2 cellular contexts compared by ENCODE assay signal in genomic region chr15:70799667-70800450, GRCh38.
TF ChIP-seq lines count a peak whose summit lies in the region.

No MANE protein-coding gene starts in this region.

TF ChIP-seq in IMR-90, 13 proteins besides CTCF, POLR2A, EP300 and RAD21:
- TF ChIP-seq BHLHE40 (IDR thresholded peaks at IDR 0.05; ENCODE audit: low read depth, low read length) = peak; percentile 22; the same call in 1 of the 2 replicates
- TF ChIP-seq, protein P1, sequence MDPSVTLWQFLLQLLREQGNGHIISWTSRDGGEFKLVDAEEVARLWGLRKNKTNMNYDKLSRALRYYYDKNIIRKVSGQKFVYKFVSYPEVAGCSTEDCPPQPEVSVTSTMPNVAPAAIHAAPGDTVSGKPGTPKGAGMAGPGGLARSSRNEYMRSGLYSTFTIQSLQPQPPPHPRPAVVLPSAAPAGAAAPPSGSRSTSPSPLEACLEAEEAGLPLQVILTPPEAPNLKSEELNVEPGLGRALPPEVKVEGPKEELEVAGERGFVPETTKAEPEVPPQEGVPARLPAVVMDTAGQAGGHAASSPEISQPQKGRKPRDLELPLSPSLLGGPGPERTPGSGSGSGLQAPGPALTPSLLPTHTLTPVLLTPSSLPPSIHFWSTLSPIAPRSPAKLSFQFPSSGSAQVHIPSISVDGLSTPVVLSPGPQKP (IDR thresholded peaks at IDR 0.05; ENCODE audit: borderline replicate concordance, low read depth, low read length) = no peak
- TF ChIP-seq CEBPB (IDR thresholded peaks at IDR 0.05; ENCODE audit: low read depth, low read length) = peak; percentile 81
- peak; percentile 50; the same call in 1 of the 2 replicates for TF ChIP-seq MAZ (IDR thresholded peaks at IDR 0.05; ENCODE audit: borderline replicate concordance, low read depth, low read length)
- TF ChIP-seq MAFK (IDR thresholded peaks at IDR 0.05; ENCODE audit: low read depth, low read length) = no peak; the same call in 1 of the 2 replicates
- peak; percentile 93 for TF ChIP-seq RCOR1 (IDR thresholded peaks at IDR 0.05; ENCODE audit: insufficient replicate concordance, low read length)
- TF ChIP-seq NFE2L2 (IDR thresholded peaks at IDR 0.05; ENCODE audit: low read depth, low read length) = no peak
- no peak for TF ChIP-seq MXI1 (IDR thresholded peaks at IDR 0.05; ENCODE audit: borderline replicate concordance, low read depth, low read length)
- peak; percentile 15; the same call in 1 of the 2 replicates for TF ChIP-seq SMC3 (IDR thresholded peaks at IDR 0.05; ENCODE audit: low read depth, low read length)
- TF ChIP-seq FOS (IDR thresholded peaks at IDR 0.05; ENCODE audit: low read depth, low read length) = peak; percentile 17; the same call in 1 of the 2 replicates
- no peak for TF ChIP-seq RFX5 (IDR thresholded peaks at IDR 0.05; ENCODE audit: low read depth, low read length)
- TF ChIP-seq, protein P2, sequence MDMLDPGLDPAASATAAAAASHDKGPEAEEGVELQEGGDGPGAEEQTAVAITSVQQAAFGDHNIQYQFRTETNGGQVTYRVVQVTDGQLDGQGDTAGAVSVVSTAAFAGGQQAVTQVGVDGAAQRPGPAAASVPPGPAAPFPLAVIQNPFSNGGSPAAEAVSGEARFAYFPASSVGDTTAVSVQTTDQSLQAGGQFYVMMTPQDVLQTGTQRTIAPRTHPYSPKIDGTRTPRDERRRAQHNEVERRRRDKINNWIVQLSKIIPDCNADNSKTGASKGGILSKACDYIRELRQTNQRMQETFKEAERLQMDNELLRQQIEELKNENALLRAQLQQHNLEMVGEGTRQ (IDR thresholded peaks at IDR 0.05; ENCODE audit: low read depth, low read length) = no peak
- no peak for TF ChIP-seq CHD1 (IDR thresholded peaks at IDR 0.05; ENCODE audit: low read depth, low read length)

TF ChIP-seq in HepG2, 621 proteins besides CTCF, POLR2A, EP300 and RAD21 (continues in another document):
- TF ChIP-seq PAX8 (CRISPR knock-in tag; IDR thresholded peaks at IDR 0.05; ENCODE audit: borderline replicate concordance) = no peak
- no peak for TF ChIP-seq STAG1 (CRISPR knock-in tag; IDR thresholded peaks at IDR 0.05)
- peak; percentile 40; the same call in 1 of the 2 replicates for TF ChIP-seq SAP130 (CRISPR knock-in tag; IDR thresholded peaks at IDR 0.05; ENCODE audit: low read depth)
- peak; percentile 43 to 81; a peak in 3 of 4 replicates for TF ChIP-seq NR2F1 (CRISPR knock-in tag; IDR thresholded peaks at IDR 0.05)
- no peak for TF ChIP-seq MAF1 (CRISPR knock-in tag; IDR thresholded peaks at IDR 0.05; ENCODE audit: borderline replicate concordance)
- no peak for TF ChIP-seq ZIK1 (CRISPR knock-in tag; IDR thresholded peaks at IDR 0.05; ENCODE audit: borderline replicate concordance, low read depth)
- no peak for TF ChIP-seq ZNF136 (CRISPR knock-in tag; IDR thresholded peaks at IDR 0.05; ENCODE audit: low read depth)
- 0 out of 2 replicates have a peak, but pooled peaks have one; percentile 21 for TF ChIP-seq ELF3 (CRISPR knock-in tag; IDR thresholded peaks at IDR 0.05)
- TF ChIP-seq PHF21A (CRISPR knock-in tag; IDR thresholded peaks at IDR 0.05) = 0 out of 2 replicates have a peak, but pooled peaks have one; percentile 25
- no peak for TF ChIP-seq ZNF598 (CRISPR knock-in tag; IDR thresholded peaks at IDR 0.05; ENCODE audit: borderline replicate concordance)
- no peak for TF ChIP-seq ZBTB14 (CRISPR knock-in tag; IDR thresholded peaks at IDR 0.05)
- no peak for TF ChIP-seq IKZF1 (IDR thresholded peaks at IDR 0.05)
- TF ChIP-seq SOX6 (IDR thresholded peaks at IDR 0.05) = no peak
- no peak for TF ChIP-seq SOX6 (CRISPR knock-in tag; IDR thresholded peaks at IDR 0.05)
- 0 out of 2 replicates have a peak, but pooled peaks have one; percentile 30 for TF ChIP-seq ZFX (CRISPR knock-in tag; IDR thresholded peaks at IDR 0.05; ENCODE audit: low read depth)
- no peak for TF ChIP-seq KDM2A (CRISPR knock-in tag; IDR thresholded peaks at IDR 0.05; ENCODE audit: borderline replicate concordance, low read depth)
- no peak for TF ChIP-seq FOXK1 (CRISPR knock-in tag; IDR thresholded peaks at IDR 0.05; ENCODE audit: borderline replicate concordance, low read depth)
- TF ChIP-seq, protein P3, sequence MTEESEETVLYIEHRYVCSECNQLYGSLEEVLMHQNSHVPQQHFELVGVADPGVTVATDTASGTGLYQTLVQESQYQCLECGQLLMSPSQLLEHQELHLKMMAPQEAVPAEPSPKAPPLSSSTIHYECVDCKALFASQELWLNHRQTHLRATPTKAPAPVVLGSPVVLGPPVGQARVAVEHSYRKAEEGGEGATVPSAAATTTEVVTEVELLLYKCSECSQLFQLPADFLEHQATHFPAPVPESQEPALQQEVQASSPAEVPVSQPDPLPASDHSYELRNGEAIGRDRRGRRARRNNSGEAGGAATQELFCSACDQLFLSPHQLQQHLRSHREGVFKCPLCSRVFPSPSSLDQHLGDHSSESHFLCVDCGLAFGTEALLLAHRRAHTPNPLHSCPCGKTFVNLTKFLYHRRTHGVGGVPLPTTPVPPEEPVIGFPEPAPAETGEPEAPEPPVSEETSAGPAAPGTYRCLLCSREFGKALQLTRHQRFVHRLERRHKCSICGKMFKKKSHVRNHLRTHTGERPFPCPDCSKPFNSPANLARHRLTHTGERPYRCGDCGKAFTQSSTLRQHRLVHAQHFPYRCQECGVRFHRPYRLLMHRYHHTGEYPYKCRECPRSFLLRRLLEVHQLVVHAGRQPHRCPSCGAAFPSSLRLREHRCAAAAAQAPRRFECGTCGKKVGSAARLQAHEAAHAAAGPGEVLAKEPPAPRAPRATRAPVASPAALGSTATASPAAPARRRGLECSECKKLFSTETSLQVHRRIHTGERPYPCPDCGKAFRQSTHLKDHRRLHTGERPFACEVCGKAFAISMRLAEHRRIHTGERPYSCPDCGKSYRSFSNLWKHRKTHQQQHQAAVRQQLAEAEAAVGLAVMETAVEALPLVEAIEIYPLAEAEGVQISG (CRISPR knock-in tag; IDR thresholded peaks at IDR 0.05) = no peak
- TF ChIP-seq ASH2L (IDR thresholded peaks at IDR 0.05; ENCODE audit: insufficient read length, low read depth, low read length) = no peak
- no peak for TF ChIP-seq ZNF616 (CRISPR knock-in tag; IDR thresholded peaks at IDR 0.05; ENCODE audit: low read depth)
- peak; percentile 29; the same call in 1 of the 2 replicates for TF ChIP-seq RARA (CRISPR knock-in tag; IDR thresholded peaks at IDR 0.05)
- TF ChIP-seq, protein P4, sequence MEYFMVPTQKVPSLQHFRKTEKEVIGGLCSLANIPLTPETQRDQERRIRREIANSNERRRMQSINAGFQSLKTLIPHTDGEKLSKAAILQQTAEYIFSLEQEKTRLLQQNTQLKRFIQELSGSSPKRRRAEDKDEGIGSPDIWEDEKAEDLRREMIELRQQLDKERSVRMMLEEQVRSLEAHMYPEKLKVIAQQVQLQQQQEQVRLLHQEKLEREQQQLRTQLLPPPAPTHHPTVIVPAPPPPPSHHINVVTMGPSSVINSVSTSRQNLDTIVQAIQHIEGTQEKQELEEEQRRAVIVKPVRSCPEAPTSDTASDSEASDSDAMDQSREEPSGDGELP (IDR thresholded peaks at IDR 0.05; ENCODE audit: borderline replicate concordance, low read depth) = peak; percentile 64; the same call in 1 of the 2 replicates
- TF ChIP-seq, protein P5, sequence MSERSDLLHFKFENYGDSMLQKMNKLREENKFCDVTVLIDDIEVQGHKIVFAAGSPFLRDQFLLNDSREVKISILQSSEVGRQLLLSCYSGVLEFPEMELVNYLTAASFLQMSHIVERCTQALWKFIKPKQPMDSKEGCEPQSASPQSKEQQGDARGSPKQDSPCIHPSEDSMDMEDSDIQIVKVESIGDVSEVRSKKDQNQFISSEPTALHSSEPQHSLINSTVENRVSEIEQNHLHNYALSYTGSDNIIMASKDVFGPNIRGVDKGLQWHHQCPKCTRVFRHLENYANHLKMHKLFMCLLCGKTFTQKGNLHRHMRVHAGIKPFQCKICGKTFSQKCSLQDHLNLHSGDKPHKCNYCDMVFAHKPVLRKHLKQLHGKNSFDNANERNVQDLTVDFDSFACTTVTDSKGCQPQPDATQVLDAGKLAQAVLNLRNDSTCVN (CRISPR knock-in tag; IDR thresholded peaks at IDR 0.05; ENCODE audit: borderline replicate concordance) = 0 out of 2 replicates have a peak, but pooled peaks have one; percentile 44
- TF ChIP-seq, protein P6, sequence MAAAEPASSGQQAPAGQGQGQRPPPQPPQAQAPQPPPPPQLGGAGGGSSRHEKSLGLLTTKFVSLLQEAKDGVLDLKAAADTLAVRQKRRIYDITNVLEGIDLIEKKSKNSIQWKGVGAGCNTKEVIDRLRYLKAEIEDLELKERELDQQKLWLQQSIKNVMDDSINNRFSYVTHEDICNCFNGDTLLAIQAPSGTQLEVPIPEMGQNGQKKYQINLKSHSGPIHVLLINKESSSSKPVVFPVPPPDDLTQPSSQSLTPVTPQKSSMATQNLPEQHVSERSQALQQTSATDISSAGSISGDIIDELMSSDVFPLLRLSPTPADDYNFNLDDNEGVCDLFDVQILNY (CRISPR knock-in tag; conservative IDR thresholded peaks at IDR 0.05) = no peak
- TF ChIP-seq GATAD2A (CRISPR knock-in tag; IDR thresholded peaks at IDR 0.05) = 0 out of 2 replicates have a peak, but pooled peaks have one; percentile 20
- TF ChIP-seq ZNF264 (CRISPR knock-in tag; IDR thresholded peaks at IDR 0.05) = no peak
- TF ChIP-seq KIAA2018 (CRISPR knock-in tag; IDR thresholded peaks at IDR 0.05; ENCODE audit: borderline replicate concordance) = no peak
- no peak for TF ChIP-seq KLF11 (CRISPR knock-in tag; IDR thresholded peaks at IDR 0.05)
